In the genomic region with DNA sequence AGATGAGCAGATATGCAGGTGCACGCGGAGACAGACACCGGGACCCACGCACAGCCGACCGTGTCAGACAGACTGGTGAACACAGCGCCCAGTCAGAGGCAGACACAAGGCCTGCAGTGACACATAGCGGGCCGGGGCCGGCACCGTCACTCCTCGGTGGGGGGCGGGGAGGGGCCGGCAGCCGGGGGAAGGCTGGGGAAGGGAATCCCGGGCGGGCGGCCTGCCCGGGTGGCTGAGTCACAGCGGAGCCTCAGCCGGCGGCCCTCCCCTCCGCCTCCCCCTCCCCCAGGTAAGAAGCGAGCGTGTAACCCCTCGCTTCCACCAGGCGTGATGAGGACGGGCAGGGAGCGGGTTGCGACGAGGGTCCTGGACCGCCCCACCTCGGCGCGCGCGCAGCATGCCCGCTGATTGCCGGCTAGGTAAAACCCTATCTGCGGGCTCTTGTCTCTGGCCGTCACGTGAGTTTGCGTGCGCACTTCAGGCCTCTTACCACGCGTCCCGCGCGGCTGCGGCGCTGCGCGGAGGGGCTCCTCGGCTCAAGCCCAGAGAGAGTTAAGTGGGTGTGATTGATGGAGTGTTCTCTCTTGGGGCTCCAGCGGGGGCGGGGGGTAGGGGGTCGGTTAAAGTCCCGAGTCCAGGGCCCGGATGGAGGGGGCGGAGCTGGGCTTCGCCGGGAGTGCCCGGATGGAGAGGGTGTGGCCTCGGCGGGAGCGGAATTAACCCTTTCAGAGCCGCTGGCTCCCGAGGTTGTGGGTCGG, we compare ENCODE assay signal across 8 cellular contexts. TPM values are rescaled to one million over a fixed set of nuclear protein-coding genes. Genes with fewer than 3 reads are reported as not detected.
DNase-seq lines count a peak whose midpoint lies in the region; ATAC-seq and TF ChIP-seq lines count a peak whose summit lies in the region.

No MANE protein-coding gene starts in this region.

- peaks cover 38% of the 10 kb centered on the region for H3K36me3 Mint-ChIP-seq in CD8-positive, alpha-beta T cell
- H3K36me3 Mint-ChIP-seq in activated naive CD4-positive, alpha-beta T cell treated with anti-CD3 and anti-CD28 coated beads for 36 hours (ENCODE audit: low read depth) = peaks cover 10% of the 10 kb centered on the region

- peak overlapping the region; percentile 99 for H3K27ac Mint-ChIP-seq in CD8-positive, alpha-beta T cell
- H3K27ac Mint-ChIP-seq in activated naive CD4-positive, alpha-beta T cell treated with anti-CD3 and anti-CD28 coated beads for 36 hours = peak overlapping the region; percentile 99

- H3K4me1 Mint-ChIP-seq in CD8-positive, alpha-beta T cell (ENCODE audit: low read depth) = peaks cover 55% of the 10 kb centered on the region
- peaks cover 55% of the 10 kb centered on the region for H3K4me1 Mint-ChIP-seq in activated naive CD4-positive, alpha-beta T cell treated with anti-CD3 and anti-CD28 coated beads for 36 hours (ENCODE audit: low read depth)

- POLR2A ChIA-PET in CD8-positive, alpha-beta T cell (lab: Charles Lee) = interaction anchor here (1.2 to 3.3 kb wide), 5 partner anchors 9 to 278 kb away, joined by 3 to 15 read pairs (median 3); a partner anchor contains a TSS

- TF ChIP-seq CTCF in CD8-positive, alpha-beta T cell (IDR thresholded peaks at IDR 0.05) = no peak

- no peaks in the 10 kb centered on the region for H3K27me3 ChIP-seq in CD8-positive, alpha-beta T cell (ENCODE audit: insufficient read depth, low read length)
- H3K27me3 ChIP-seq in MG63 (no peaks in the 10 kb centered on the region), SJCRH30 (no peaks in the 10 kb centered on the region)

- DNase-seq in CD8-positive, alpha-beta T cell = peak; percentile 86 to 99 (median 87)
- DNase-seq in MG63 = peak; percentile 95
- peak; percentile 86 to 88 for DNase-seq in SJCRH30
- peak; percentile 95 for DNase-seq in activated naive CD4-positive, alpha-beta T cell treated with anti-CD3 and anti-CD28 coated beads for 36 hours
- DNase-seq in germinal center (ENCODE audit: low spot score) = peak; percentile 79
- DNase-seq in occipital lobe (lab: John Stamatoyannopoulos, UW) = peak; percentile 89

- intact Hi-C loops in CD8-positive, alpha-beta T cell (cut with DNase I, micrococcal nuclease) = loop anchor here (1.0 to 10.0 kb wide), 14 partner anchors 10 to 607 kb away; a partner anchor contains a TSS
- intact Hi-C loops in activated naive CD4-positive, alpha-beta T cell treated with anti-CD3 and anti-CD28 coated beads for 36 hours (cut with micrococcal nuclease) = loop anchor here (1.0 to 10.0 kb wide), 17 partner anchors 10 to 604 kb away; a partner anchor contains a TSS

- H3K36me3 ChIP-seq in CD8-positive, alpha-beta T cell (ENCODE audit: insufficient read depth, low read length) = no peaks in the 10 kb centered on the region
- H3K36me3 ChIP-seq in MG63 = peaks cover 21% of the 10 kb centered on the region
- H3K36me3 ChIP-seq in SJCRH30 = no peaks in the 10 kb centered on the region

- H3K9me3 ChIP-seq in CD8-positive, alpha-beta T cell (ENCODE audit: low read length) = no peaks in the 10 kb centered on the region
- no peaks in the 10 kb centered on the region for H3K9me3 ChIP-seq in MG63
- no peaks in the 10 kb centered on the region for H3K9me3 ChIP-seq in SJCRH30 (replicated peaks)

- H3K4me3 Mint-ChIP-seq in CD8-positive, alpha-beta T cell = peak overlapping the region; percentile 91
- H3K4me3 Mint-ChIP-seq in activated naive CD4-positive, alpha-beta T cell treated with anti-CD3 and anti-CD28 coated beads for 36 hours = peak overlapping the region; percentile 89

- H3K4me1 ChIP-seq in CD8-positive, alpha-beta T cell (ENCODE audit: insufficient read depth, low read length) = peaks cover 61% of the 10 kb centered on the region
- peaks cover 13% of the 10 kb centered on the region for H3K4me1 ChIP-seq in SJCRH30

- no peaks in the 10 kb centered on the region for H3K27me3 Mint-ChIP-seq in CD8-positive, alpha-beta T cell (ENCODE audit: low read depth)
- no peaks in the 10 kb centered on the region for H3K27me3 Mint-ChIP-seq in activated naive CD4-positive, alpha-beta T cell treated with anti-CD3 and anti-CD28 coated beads for 36 hours (ENCODE audit: low read depth)

- CTCF ChIA-PET in CD8-positive, alpha-beta T cell (lab: Charles Lee) = interaction anchor here (0.7 to 1.1 kb wide), 3 partner anchors 8 to 148 kb away, joined by 3 to 4 read pairs (median 3); a partner anchor contains a TSS
- CTCF ChIA-PET in activated naive CD4-positive, alpha-beta T cell treated with anti-CD3 and anti-CD28 coated beads for 36 hours (lab: Charles Lee) = interaction anchor here (0.8 to 2.3 kb wide), 4 partner anchors 9 to 148 kb away, joined by 3 to 9 read pairs (median 4); no protein-coding TSS in a partner anchor

- no peaks in the 10 kb centered on the region for H3K9me3 Mint-ChIP-seq in CD8-positive, alpha-beta T cell
- no peaks in the 10 kb centered on the region for H3K9me3 Mint-ChIP-seq in activated naive CD4-positive, alpha-beta T cell treated with anti-CD3 and anti-CD28 coated beads for 36 hours

- H3K27ac ChIP-seq in CD8-positive, alpha-beta T cell (ENCODE audit: low read depth, low read length) = peak overlapping the region; percentile 100
- H3K27ac ChIP-seq in SJCRH30 = peak overlapping the region; percentile 64
- peak overlapping the region; percentile 90 for H3K27ac ChIP-seq in temporal lobe (ENCODE audit: low read depth, low read length)

- peak; percentile 50 for ATAC-seq in CD8-positive, alpha-beta T cell
- ATAC-seq in GM21423 (IDR thresholded peaks at IDR 0.05; ENCODE audit: unreplicated experiment) = peak; percentile 19

- H3K4me3 ChIP-seq in CD8-positive, alpha-beta T cell (ENCODE audit: low read depth, low read length) = peak overlapping the region; percentile 98
- peak overlapping the region; percentile 78 for H3K4me3 ChIP-seq in MG63
- H3K4me3 ChIP-seq in SJCRH30 = peak overlapping the region; percentile 75

RNA-seq across cellular contexts. Expression of a gene that starts 7.8 kb away (rescaled TPM):
- total RNA-seq in CD8-positive, alpha-beta T cell = 100 to 1,000 TPM; 332 to 349 TPM
- 0.07 and 0.20 TPM in 2 replicates for total RNA-seq in MG63 (2014; rRNA removed; shearing (Covaris generic); ENCODE audit: low replicate concordance)
- total RNA-seq in SJCRH30 (2014; rRNA removed; shearing (Covaris generic)) = 6.4 and 9.0 TPM in 2 replicates
- total RNA-seq in activated naive CD4-positive, alpha-beta T cell treated with anti-CD3 and anti-CD28 coated beads for 36 hours = 10 to 100 TPM; 22.7 to 24.1 TPM
- total RNA-seq in occipital lobe (16.4 TPM), temporal lobe (16.2 TPM)

RNA-seq across cellular contexts. Expression of a gene that starts 13.1 kb away (rescaled TPM):
- total RNA-seq in CD8-positive, alpha-beta T cell = 10 to 100 TPM; 33.3 to 33.7 TPM
- total RNA-seq in MG63 (2014; rRNA removed; shearing (Covaris generic); ENCODE audit: low replicate concordance) = not detected in 2 replicates
- 0.36 and 0.63 TPM in 2 replicates for total RNA-seq in SJCRH30 (2014; rRNA removed; shearing (Covaris generic))
- 1 to 10 TPM; 1.2 to 1.5 TPM for total RNA-seq in activated naive CD4-positive, alpha-beta T cell treated with anti-CD3 and anti-CD28 coated beads for 36 hours
- total RNA-seq in occipital lobe = 1.2 TPM
- total RNA-seq in temporal lobe = 0.49 TPM

RNA-seq across cellular contexts. Expression of a gene that starts 15.6 kb away (rescaled TPM):
- total RNA-seq in CD8-positive, alpha-beta T cell = 10 to 100 TPM; 14.3 to 16.5 TPM
- 74.9 and 264 TPM in 2 replicates for total RNA-seq in MG63 (2014; rRNA removed; shearing (Covaris generic); ENCODE audit: low replicate concordance)
- 30.4 and 45.3 TPM in 2 replicates for total RNA-seq in SJCRH30 (2014; rRNA removed; shearing (Covaris generic))
- 10 to 100 TPM; 75.0 to 75.3 TPM for total RNA-seq in activated naive CD4-positive, alpha-beta T cell treated with anti-CD3 and anti-CD28 coated beads for 36 hours
- total RNA-seq in occipital lobe (20.1 TPM), temporal lobe (25.8 TPM)

RNA-seq across cellular contexts. Expression of a gene that starts 16.0 kb away (rescaled TPM):
- total RNA-seq in CD8-positive, alpha-beta T cell = 10 to 100 TPM; 10.4 to 12.4 TPM
- 18.2 and 38.2 TPM in 2 replicates for total RNA-seq in MG63 (2014; rRNA removed; shearing (Covaris generic); ENCODE audit: low replicate concordance)
- total RNA-seq in SJCRH30 (2014; rRNA removed; shearing (Covaris generic)) = 3.5 and 5.3 TPM in 2 replicates
- total RNA-seq in activated naive CD4-positive, alpha-beta T cell treated with anti-CD3 and anti-CD28 coated beads for 36 hours = 1 to 10 TPM; 6.1 to 6.5 TPM
- total RNA-seq in occipital lobe = 14.2 TPM
- 9.6 TPM for total RNA-seq in temporal lobe

RNA-seq across cellular contexts. Expression of a gene that starts 46.8 kb away (rescaled TPM):
- total RNA-seq in CD8-positive, alpha-beta T cell = 100 to 1,000 TPM; 243 to 245 TPM
- 49.6 and 51.1 TPM in 2 replicates for total RNA-seq in MG63 (2014; rRNA removed; shearing (Covaris generic); ENCODE audit: low replicate concordance)
- 101 and 109 TPM in 2 replicates for total RNA-seq in SJCRH30 (2014; rRNA removed; shearing (Covaris generic))
- total RNA-seq in activated naive CD4-positive, alpha-beta T cell treated with anti-CD3 and anti-CD28 coated beads for 36 hours = 100 to 1,000 TPM; 180 to 185 TPM
- total RNA-seq in occipital lobe (337 TPM), temporal lobe (285 TPM)

Comparison
In these comparisons a context has a peak if more than half of its experiments do, and no peak if none do; other contexts are left out.
1. Peak in every context shown above with its lines: DNase-seq, ATAC-seq, H3K4me3 ChIP-seq and H3K27ac ChIP-seq.
2. RNA of a gene that starts 7.8 kb away (total RNA-seq): 332 to 349 TPM in CD8-positive, alpha-beta T cell; 22.7 to 24.1 TPM in activated naive CD4-positive, alpha-beta T cell treated with anti-CD3 and anti-CD28 coated beads for 36 hours, 16.4 TPM in occipital lobe (single experiment), 16.2 TPM in temporal lobe (single experiment), 6.4 to 9.0 TPM in SJCRH30 and 0.07 to 0.20 TPM in MG63; every median in the first group is over 10 times any median in the second.
3. RNA of a gene that starts 13.1 kb away (total RNA-seq): 33.3 to 33.7 TPM in CD8-positive, alpha-beta T cell; 1.2 to 1.5 TPM in activated naive CD4-positive, alpha-beta T cell treated with anti-CD3 and anti-CD28 coated beads for 36 hours, 1.2 TPM in occipital lobe (single experiment), 0.49 TPM in temporal lobe (single experiment), 0.36 to 0.63 TPM in SJCRH30 and not detected in MG63; every median in the first group is over 10 times any median in the second.